ENCODE assay signal across 11 cellular contexts in genomic region chr16:54965464-54965863, GRCh38.
"Had no signal": no experiment of that assay in that cellular context is flagged by ENCODE, and none has a peak within 500 bp of the region (broad histone marks: within the 10 kb centered on the region; RNA-seq: fewer than 3 reads in every experiment).

No MANE protein-coding gene starts in this region.

- H3K9ac ChIP-seq: GM23248 had no signal

- H3K4me3 Mint-ChIP-seq: GM23338, H9, HFFc6 had no signal

- H3K9me3 Mint-ChIP-seq: GM23338, H9, HFFc6 had no signal

- H3K9me3 ChIP-seq: HAP-1 had no signal

- H2AFZ ChIP-seq: GM23248, GM23338 had no signal

- H3K4me3 ChIP-seq: GM23248, GM23338, HAP-1 had no signal

- DNase-seq: GM23248, GOT3, H7, H9, HCEC 1CT, HFFc6 had no signal

- H3K27ac Mint-ChIP-seq: GM23338, H9, HFFc6 had no signal

- H3K27ac ChIP-seq: GM23248 had no signal

- H3K36me3 ChIP-seq: HAP-1 had no signal

- H3K4me2 ChIP-seq: GM23338 had no signal

- H3K4me1 ChIP-seq: HAP-1 had no signal

- FAIRE-seq: H1, H54 had no signal

- ATAC-seq: GM23338, HCT116 had no signal
